8 cellular contexts compared by ENCODE assay signal in the genomic region with DNA sequence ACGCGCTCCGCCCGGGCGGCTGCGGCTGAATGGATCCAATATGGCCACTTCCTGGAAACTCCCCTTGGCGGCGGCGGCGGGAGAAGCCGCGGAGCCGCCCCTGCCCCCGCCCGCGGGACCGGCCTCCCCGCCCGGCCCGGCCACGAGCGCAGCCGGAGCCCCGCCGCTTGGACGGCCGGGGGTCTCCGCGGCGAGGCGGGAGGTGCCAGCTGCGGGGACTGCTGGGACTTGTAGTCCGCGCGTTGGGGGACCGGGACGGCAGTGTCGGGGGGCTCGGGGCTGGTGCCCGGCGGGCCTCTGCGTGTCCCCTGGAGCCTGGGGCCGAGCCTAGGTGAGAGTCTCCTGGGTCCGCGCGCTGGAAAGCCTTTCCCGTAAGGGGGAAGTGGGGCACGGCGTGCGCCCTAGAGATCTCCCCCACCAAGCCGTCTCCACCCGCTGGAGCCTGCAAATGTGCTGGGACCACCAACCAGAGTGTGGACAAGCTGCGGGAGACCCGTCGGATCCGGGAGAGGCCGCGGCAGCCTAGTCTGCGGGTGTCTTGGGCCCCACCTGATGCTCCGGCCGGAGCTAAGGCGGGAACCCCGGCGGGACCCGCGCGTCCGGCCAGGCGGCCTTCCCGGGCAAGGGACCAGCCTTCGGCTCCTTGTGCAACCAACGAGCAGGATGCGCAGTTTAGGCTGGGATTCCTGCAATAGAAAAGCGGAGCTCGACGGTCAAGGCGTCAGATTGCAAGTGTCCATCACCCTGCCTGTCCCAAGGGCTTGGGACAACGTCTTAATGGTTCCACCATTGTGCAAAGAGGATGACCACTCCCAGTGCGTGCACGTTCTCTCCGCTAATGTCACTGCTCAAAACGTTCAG. TPM values are rescaled to one million over a fixed set of nuclear protein-coding genes. Genes with fewer than 3 reads are reported as not detected.
DNase-seq lines count a peak whose midpoint lies in the region; ATAC-seq lines count a peak whose summit lies in the region.

A gene with protein sequence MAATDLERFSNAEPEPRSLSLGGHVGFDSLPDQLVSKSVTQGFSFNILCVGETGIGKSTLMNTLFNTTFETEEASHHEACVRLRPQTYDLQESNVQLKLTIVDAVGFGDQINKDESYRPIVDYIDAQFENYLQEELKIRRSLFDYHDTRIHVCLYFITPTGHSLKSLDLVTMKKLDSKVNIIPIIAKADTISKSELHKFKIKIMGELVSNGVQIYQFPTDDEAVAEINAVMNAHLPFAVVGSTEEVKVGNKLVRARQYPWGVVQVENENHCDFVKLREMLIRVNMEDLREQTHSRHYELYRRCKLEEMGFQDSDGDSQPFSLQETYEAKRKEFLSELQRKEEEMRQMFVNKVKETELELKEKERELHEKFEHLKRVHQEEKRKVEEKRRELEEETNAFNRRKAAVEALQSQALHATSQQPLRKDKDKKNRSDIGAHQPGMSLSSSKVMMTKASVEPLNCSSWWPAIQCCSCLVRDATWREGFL (minus strand): TSS at position 31 of the 861 bp plus-strand sequence. CDS start 102 bp downstream, outside the sequence.

- H3K36me3 Mint-ChIP-seq in activated naive CD4-positive, alpha-beta T cell treated with anti-CD3 and anti-CD28 coated beads, Interleukin-2, amount 10 ng/mL, durations not matched to agents 7 days and 5 days = no peaks in the 10 kb centered on the region

- no peak within 1 kb of the TSS for H3K27ac Mint-ChIP-seq in activated naive CD4-positive, alpha-beta T cell treated with anti-CD3 and anti-CD28 coated beads, Interleukin-2, amount 10 ng/mL, durations not matched to agents 7 days and 5 days

- H2AK5ac ChIP-seq in neuronal stem cell (ENCODE audit: low read depth, low read length) = peak within 1 kb of the TSS; percentile 48

- peaks cover 0 to 49% (median 21%) of the 10 kb centered on the region in 3 experiments for H3K27me3 ChIP-seq in neuronal stem cell (ENCODE audit: control insufficient read depth in 3 of 3, insufficient read depth in 3 of 3, low read depth in 1 of 3, low read length in 3 of 3)

- H2BK15ac ChIP-seq in neuronal stem cell (ENCODE audit: low read length) = no peak within 1 kb of the TSS

- no peaks in the 10 kb centered on the region for H3K9me3 ChIP-seq in neuronal stem cell (replicated peaks in 1 of 2; ENCODE audit: control insufficient read depth in 2 of 2, insufficient read depth in 1 of 2, low read depth in 1 of 2, low read length in 2 of 2)

- peak within 1 kb of the TSS; percentile 4 for H2BK5ac ChIP-seq in neuronal stem cell (ENCODE audit: low read length)

- H4K8ac ChIP-seq in neuronal stem cell (ENCODE audit: low read depth, low read length) = no peak within 1 kb of the TSS

- peak within 1 kb of the TSS; percentile 99 for H2AFZ ChIP-seq in neuronal stem cell (ENCODE audit: low read length)

- peak within 1 kb of the TSS; percentile 69 for H3K4me3 Mint-ChIP-seq in activated naive CD4-positive, alpha-beta T cell treated with anti-CD3 and anti-CD28 coated beads, Interleukin-2, amount 10 ng/mL, durations not matched to agents 7 days and 5 days

- CTCF ChIA-PET in activated naive CD4-positive, alpha-beta T cell treated with anti-CD3 and anti-CD28 coated beads, Interleukin-2, amount 10 ng/mL, durations not matched to agents 7 days and 5 days (lab: Charles Lee) = interaction anchor here (0.6 to 1.5 kb wide), 4 partner anchors 17 to 122 kb away, joined by 3 read pairs; a partner anchor contains a TSS

- no peak within 1 kb of the TSS for H2BK12ac ChIP-seq in neuronal stem cell (ENCODE audit: low read length)

- no CpG with 5 or more reads among the region's 82 CpGs for WGBS in neuronal stem cell (ENCODE audit: extremely low coverage in 2 of 2, insufficient read length in 2 of 2, insufficient replicate concordance in 1 of 2), 2 donors
- WGBS in urinary bladder = under 1% methylated on average over 82 of the region's 82 CpGs

- peak within 1 kb of the TSS; percentile 96 for H3K18ac ChIP-seq in neuronal stem cell (ENCODE audit: low read length)

- peak within 1 kb of the TSS; percentile 50 for H3K9ac ChIP-seq in neuronal stem cell (ENCODE audit: low read depth, low read length, poor library complexity)

- peak within 1 kb of the TSS; percentile 64 to 89 for H3K4me3 ChIP-seq in neuronal stem cell (ENCODE audit: low read length in 2 of 2)
- peak within 1 kb of the TSS; percentile 97 for H3K4me3 ChIP-seq in urinary bladder (ENCODE audit: low read depth, low read length)

- no peak within 1 kb of the TSS for H4K91ac ChIP-seq in neuronal stem cell (ENCODE audit: low read depth, low read length, poor library complexity)

- no peak within 1 kb of the TSS for H2BK120ac ChIP-seq in neuronal stem cell (ENCODE audit: low read depth, low read length)

- peak within 1 kb of the TSS; percentile 86 for H3K14ac ChIP-seq in neuronal stem cell (ENCODE audit: low read length)

- H3K4me2 ChIP-seq in neuronal stem cell (ENCODE audit: insufficient read depth, low read length, poor library complexity, severe bottlenecking) = peak within 1 kb of the TSS; percentile 86

- ATAC-seq in HG02759 (IDR thresholded peaks at IDR 0.05; ENCODE audit: unreplicated experiment) = peak; percentile 73

- DNase-seq in NCI-H2196 (lab: John Stamatoyannopoulos, UW; ENCODE audit: unreplicated experiment) (peak; percentile 31), NCI-H2196 treated with DMSO at 0.1 percent for 48 hours (lab: John Stamatoyannopoulos, UW; ENCODE audit: unreplicated experiment) (no peak), OCI-M1 (lab: John Stamatoyannopoulos, UW) (peak; percentile 42), germinal center (ENCODE audit: low spot score) (peak; percentile 64), neuronal stem cell (ENCODE audit: low spot score) (peak; percentile 63)
- peak; percentile 67 for DNase-seq in activated naive CD4-positive, alpha-beta T cell treated with anti-CD3 and anti-CD28 coated beads, Interleukin-2, amount 10 ng/mL, durations not matched to agents 7 days and 5 days

- no peaks in the 10 kb centered on the region for H3K9me3 Mint-ChIP-seq in activated naive CD4-positive, alpha-beta T cell treated with anti-CD3 and anti-CD28 coated beads, Interleukin-2, amount 10 ng/mL, durations not matched to agents 7 days and 5 days

- no peak within 1 kb of the TSS for H3K4ac ChIP-seq in neuronal stem cell (ENCODE audit: low read length)

- H3K27me3 Mint-ChIP-seq in activated naive CD4-positive, alpha-beta T cell treated with anti-CD3 and anti-CD28 coated beads, Interleukin-2, amount 10 ng/mL, durations not matched to agents 7 days and 5 days = peaks cover 82% of the 10 kb centered on the region

- H3K4me1 ChIP-seq in neuronal stem cell (ENCODE audit: control insufficient read depth in 2 of 2, insufficient read depth in 1 of 2, low read depth in 1 of 2, low read length in 2 of 2) (peaks cover 3 to 14% of the 10 kb centered on the region in 2 donors), urinary bladder (ENCODE audit: insufficient read depth) (no peaks in the 10 kb centered on the region)

- peak within 1 kb of the TSS; percentile 62 for H3K23ac ChIP-seq in neuronal stem cell (ENCODE audit: low read depth, low read length, poor library complexity)

- peaks cover 34% of the 10 kb centered on the region for H3K4me1 Mint-ChIP-seq in activated naive CD4-positive, alpha-beta T cell treated with anti-CD3 and anti-CD28 coated beads, Interleukin-2, amount 10 ng/mL, durations not matched to agents 7 days and 5 days

- H3K27ac ChIP-seq in neuronal stem cell (replicated peaks; ENCODE audit: low read length) (no peak within 1 kb of the TSS), urinary bladder (ENCODE audit: low read depth) (peak within 1 kb of the TSS; percentile 93)

- H3K36me3 ChIP-seq in neuronal stem cell (replicated peaks in 1 of 2; ENCODE audit: control insufficient read depth in 2 of 2, insufficient read depth in 2 of 2, low read length in 2 of 2) (no peaks in the 10 kb centered on the region), urinary bladder (ENCODE audit: insufficient read depth) (no peaks in the 10 kb centered on the region)

- peaks cover 16% of the 10 kb centered on the region for H3K79me1 ChIP-seq in neuronal stem cell (ENCODE audit: low read depth, low read length)

RNA-seq across cellular contexts. Expression of the gene that starts here (rescaled TPM):
- 53.7 TPM for polyA plus RNA-seq in neuronal stem cell (2013, experiment 1 of 2)
- polyA plus RNA-seq in neuronal stem cell (2013, experiment 2 of 2) = 53.2 TPM
- 64.8 TPM for total RNA-seq in urinary bladder
- polyA plus RNA-seq in urinary bladder = 28.3 TPM
